In the genomic region with DNA sequence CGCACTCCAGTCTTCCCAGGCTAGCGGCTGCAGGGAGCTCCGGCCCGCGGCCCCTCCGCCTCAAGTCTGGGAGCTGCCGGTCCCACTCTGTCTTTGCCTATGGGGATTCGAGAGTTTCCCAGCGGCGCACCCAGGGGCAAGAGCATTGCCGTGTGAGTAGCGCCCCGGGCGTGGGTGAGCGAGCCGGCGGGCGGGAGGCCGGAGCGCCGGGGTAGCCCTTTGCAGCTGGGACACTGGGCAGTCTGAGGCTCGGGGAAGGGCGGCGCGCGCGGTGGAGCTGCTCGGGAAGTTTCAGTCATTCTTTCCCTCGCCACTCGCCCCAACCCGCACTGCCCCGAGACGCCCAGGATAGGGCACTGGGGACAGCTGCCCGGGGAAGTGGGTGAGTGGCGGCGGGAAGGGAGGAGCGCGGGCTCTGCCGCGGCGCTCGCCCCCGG, we compare ENCODE assay signal across 2 cellular contexts.
TF ChIP-seq lines count a peak whose summit lies in the region.

No MANE protein-coding gene starts in this region.

TF ChIP-seq in HCT116, 20 proteins besides CTCF, POLR2A, EP300 and RAD21 (continued from another document):
- TF ChIP-seq YY1 (IDR thresholded peaks at IDR 0.05; ENCODE audit: extremely low read depth, insufficient replicate concordance, low read depth, low read length) (no peak), EGR1 (IDR thresholded peaks at IDR 0.05; ENCODE audit: low read depth) (0 out of 2 replicates have a peak, but pooled peaks have one; percentile 13), SP1 (IDR thresholded peaks at IDR 0.05; ENCODE audit: low read depth) (no peak), POLR2AphosphoS5 (IDR thresholded peaks at IDR 0.05; ENCODE audit: low read depth, low read length) (no peak)
- TF ChIP-seq, protein P1, sequence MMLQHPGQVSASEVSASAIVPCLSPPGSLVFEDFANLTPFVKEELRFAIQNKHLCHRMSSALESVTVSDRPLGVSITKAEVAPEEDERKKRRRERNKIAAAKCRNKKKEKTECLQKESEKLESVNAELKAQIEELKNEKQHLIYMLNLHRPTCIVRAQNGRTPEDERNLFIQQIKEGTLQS (IDR thresholded peaks at IDR 0.05) = no peak
- TF ChIP-seq, protein P2, sequence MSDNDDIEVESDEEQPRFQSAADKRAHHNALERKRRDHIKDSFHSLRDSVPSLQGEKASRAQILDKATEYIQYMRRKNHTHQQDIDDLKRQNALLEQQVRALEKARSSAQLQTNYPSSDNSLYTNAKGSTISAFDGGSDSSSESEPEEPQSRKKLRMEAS (IDR thresholded peaks at IDR 0.05) = no peak
TF ChIP-seq in HCT116: peak in this region for 1.

TF ChIP-seq in WTC11, 78 proteins besides CTCF, POLR2A, EP300 and RAD21 (continued from another document):
- TF ChIP-seq, protein P3, sequence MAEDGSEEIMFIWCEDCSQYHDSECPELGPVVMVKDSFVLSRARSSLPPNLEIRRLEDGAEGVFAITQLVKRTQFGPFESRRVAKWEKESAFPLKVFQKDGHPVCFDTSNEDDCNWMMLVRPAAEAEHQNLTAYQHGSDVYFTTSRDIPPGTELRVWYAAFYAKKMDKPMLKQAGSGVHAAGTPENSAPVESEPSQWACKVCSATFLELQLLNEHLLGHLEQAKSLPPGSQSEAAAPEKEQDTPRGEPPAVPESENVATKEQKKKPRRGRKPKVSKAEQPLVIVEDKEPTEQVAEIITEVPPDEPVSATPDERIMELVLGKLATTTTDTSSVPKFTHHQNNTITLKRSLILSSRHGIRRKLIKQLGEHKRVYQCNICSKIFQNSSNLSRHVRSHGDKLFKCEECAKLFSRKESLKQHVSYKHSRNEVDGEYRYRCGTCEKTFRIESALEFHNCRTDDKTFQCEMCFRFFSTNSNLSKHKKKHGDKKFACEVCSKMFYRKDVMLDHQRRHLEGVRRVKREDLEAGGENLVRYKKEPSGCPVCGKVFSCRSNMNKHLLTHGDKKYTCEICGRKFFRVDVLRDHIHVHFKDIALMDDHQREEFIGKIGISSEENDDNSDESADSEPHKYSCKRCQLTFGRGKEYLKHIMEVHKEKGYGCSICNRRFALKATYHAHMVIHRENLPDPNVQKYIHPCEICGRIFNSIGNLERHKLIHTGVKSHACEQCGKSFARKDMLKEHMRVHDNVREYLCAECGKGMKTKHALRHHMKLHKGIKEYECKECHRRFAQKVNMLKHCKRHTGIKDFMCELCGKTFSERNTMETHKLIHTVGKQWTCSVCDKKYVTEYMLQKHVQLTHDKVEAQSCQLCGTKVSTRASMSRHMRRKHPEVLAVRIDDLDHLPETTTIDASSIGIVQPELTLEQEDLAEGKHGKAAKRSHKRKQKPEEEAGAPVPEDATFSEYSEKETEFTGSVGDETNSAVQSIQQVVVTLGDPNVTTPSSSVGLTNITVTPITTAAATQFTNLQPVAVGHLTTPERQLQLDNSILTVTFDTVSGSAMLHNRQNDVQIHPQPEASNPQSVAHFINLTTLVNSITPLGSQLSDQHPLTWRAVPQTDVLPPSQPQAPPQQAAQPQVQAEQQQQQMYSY (CRISPR knock-in tag; IDR thresholded peaks at IDR 0.05) = 0 out of 2 replicates have a peak, but pooled peaks have one; percentile 7
- TF ChIP-seq GRHL2 (CRISPR knock-in tag; IDR thresholded peaks at IDR 0.05; ENCODE audit: insufficient replicate concordance, severe bottlenecking) = no peak
- TF ChIP-seq CBFB (CRISPR knock-in tag; IDR thresholded peaks at IDR 0.05; ENCODE audit: low read depth) = no peak
- TF ChIP-seq ATF1 (CRISPR knock-in tag; IDR thresholded peaks at IDR 0.05) = no peak
- TF ChIP-seq SMAD4 (CRISPR knock-in tag; IDR thresholded peaks at IDR 0.05) = no peak
- TF ChIP-seq JUN (CRISPR knock-in tag; IDR thresholded peaks at IDR 0.05) = no peak
- TF ChIP-seq JAZF1 (CRISPR knock-in tag; IDR thresholded peaks at IDR 0.05) = no peak
